In the genomic region with DNA sequence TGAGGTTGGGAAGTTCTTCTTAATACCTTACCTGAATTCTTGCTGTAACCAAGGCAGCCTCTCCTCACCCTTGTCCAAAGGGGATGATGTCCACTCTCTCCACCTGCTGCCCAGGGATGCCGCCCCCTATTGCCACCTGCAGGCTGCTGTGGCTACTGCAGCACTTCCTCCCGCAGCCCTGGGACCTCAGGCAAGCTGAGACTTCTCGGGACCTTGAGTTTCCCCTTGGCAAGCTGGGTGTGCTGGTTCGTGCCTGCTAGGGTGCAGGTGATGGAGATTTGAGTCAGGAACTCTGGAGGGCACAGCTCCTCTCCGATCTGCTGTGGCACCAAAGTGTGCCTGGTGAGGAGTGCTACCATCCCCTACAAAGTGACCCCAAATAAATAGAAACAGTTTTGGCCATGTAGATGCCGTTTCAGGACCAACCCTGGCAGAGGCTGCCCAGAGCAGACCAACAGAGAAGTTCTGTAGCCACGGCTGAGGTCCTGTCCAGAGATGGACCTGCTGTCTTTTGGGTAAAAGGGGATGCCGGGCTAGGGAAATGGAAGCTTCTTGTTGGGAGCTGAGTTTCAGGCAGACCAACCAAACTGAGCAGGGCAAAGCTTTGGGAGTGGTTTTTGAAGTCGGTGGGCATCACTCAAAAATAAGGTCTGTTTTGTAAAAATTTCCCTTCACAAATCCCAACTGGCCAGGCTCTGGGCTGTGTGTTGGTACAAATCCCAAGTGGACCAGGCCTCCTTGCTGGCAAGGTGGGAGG, we compare ENCODE assay signal across 8 cellular contexts. TPM values are rescaled to one million over a fixed set of nuclear protein-coding genes. Genes with fewer than 3 reads are reported as not detected.
DNase-seq lines count a peak whose midpoint lies in the region; ATAC-seq and TF ChIP-seq lines count a peak whose summit lies in the region.

No MANE protein-coding gene starts in this region.

- no peaks in the 10 kb centered on the region for H3K27me3 ChIP-seq in Panc1 (ENCODE audit: control insufficient read depth, insufficient read depth, low read length)
- H3K27me3 ChIP-seq in hepatocyte = no peaks in the 10 kb centered on the region

- DNase-seq in AG09309 (ENCODE audit: low read depth) (no peak), Panc1 (ENCODE audit: low read depth, low spot score) (peak; percentile 25), hepatocyte (ENCODE audit: low spot score) (peak; percentile 75)
- peak; percentile 72 for DNase-seq in activated naive CD8-positive, alpha-beta T cell treated with anti-CD3 and anti-CD28 coated beads, Interleukin-2, amount 50 U/mL, for 24 hours
- DNase-seq in stimulated activated CD4-positive, alpha-beta T cell treated with anti-CD3 and anti-CD28 coated beads, Interleukin-2, amount 100 ng/mL, for 24 hours = peak; percentile 55 to 68

- H3K27ac Mint-ChIP-seq in activated naive CD8-positive, alpha-beta T cell treated with anti-CD3 and anti-CD28 coated beads, Interleukin-2, amount 50 U/mL, for 24 hours = peak overlapping the region; percentile 84

- H3K4me3 Mint-ChIP-seq in activated naive CD8-positive, alpha-beta T cell treated with anti-CD3 and anti-CD28 coated beads, Interleukin-2, amount 50 U/mL, for 24 hours = peak overlapping the region; percentile 55

- H3K4me3 ChIP-seq in AG09309 (ENCODE audit: control insufficient read depth, low read depth, low read length) (no peak overlapping the region), Panc1 (ENCODE audit: low read depth in 2 of 2, low read length in 2 of 2) (no peak overlapping the region), hepatocyte (no peak overlapping the region)

- H3K4me1 ChIP-seq in Panc1 (ENCODE audit: control insufficient read depth, insufficient read depth, low read length) (no peaks in the 10 kb centered on the region), hepatocyte (ENCODE audit: insufficient read depth) (peaks cover 8% of the 10 kb centered on the region)

- POLR2A ChIA-PET in Panc1 (lab: Charles Lee) = no interaction called here

- H3K9me3 Mint-ChIP-seq in activated naive CD8-positive, alpha-beta T cell treated with anti-CD3 and anti-CD28 coated beads, Interleukin-2, amount 50 U/mL, for 24 hours = no peaks in the 10 kb centered on the region

- H3K4me2 ChIP-seq in hepatocyte = no peak overlapping the region

- BruUV-seq in Panc1 (replicated peaks; lab: Mats Ljungman, UMichigan) = no TSS peak

- H3K4me1 Mint-ChIP-seq in activated naive CD8-positive, alpha-beta T cell treated with anti-CD3 and anti-CD28 coated beads, Interleukin-2, amount 50 U/mL, for 24 hours = peaks cover 48% of the 10 kb centered on the region

- no peak overlapping the region for H3K27ac ChIP-seq in Panc1 (ENCODE audit: low read length)
- H3K27ac ChIP-seq in hepatocyte = no peak overlapping the region

- H3K36me3 Mint-ChIP-seq in activated naive CD8-positive, alpha-beta T cell treated with anti-CD3 and anti-CD28 coated beads, Interleukin-2, amount 50 U/mL, for 24 hours (ENCODE audit: low read depth) = peaks cover 21% of the 10 kb centered on the region

- intact Hi-C loops in Panc1 (cut with micrococcal nuclease; ENCODE audit: unreplicated experiment) = no loop called here

- no peaks in the 10 kb centered on the region for H4K20me1 ChIP-seq in hepatocyte (ENCODE audit: insufficient read depth, poor library complexity, severe bottlenecking)

- in situ Hi-C loops in Panc1 (cut with HindIII; ENCODE audit: low pct_unique_long_range_greater_than_20kb, low sequenced_read_pairs) = no loop called here

- TF ChIP-seq CTCF in AG09309 (IDR thresholded peaks at IDR 0.05; ENCODE audit: control insufficient read depth, insufficient read depth, low read depth, low read length, missing control alignments) (peak; percentile 91), Panc1 (IDR thresholded peaks at IDR 0.05) (peak; percentile 91), hepatocyte (IDR thresholded peaks at IDR 0.05; ENCODE audit: poor library complexity) (peak; percentile 67)

- H3K79me2 ChIP-seq in hepatocyte = no peaks in the 10 kb centered on the region

- 47% methylated on average over 9 of the region's 9 CpGs for whole genome bisulfite sequencing in hepatocyte (ENCODE audit: low lambda C conversion rate, missing lambda C conversion rate)

- no peaks in the 10 kb centered on the region for H3K36me3 ChIP-seq in Panc1 (ENCODE audit: control insufficient read depth, insufficient read depth, low read length)
- H3K36me3 ChIP-seq in hepatocyte (replicated peaks; ENCODE audit: insufficient read depth, low read depth) = no peaks in the 10 kb centered on the region

- H3K27me3 Mint-ChIP-seq in activated naive CD8-positive, alpha-beta T cell treated with anti-CD3 and anti-CD28 coated beads, Interleukin-2, amount 50 U/mL, for 24 hours = peaks cover 6% of the 10 kb centered on the region

- peak; percentile 40 for ATAC-seq in GM18867 (IDR thresholded peaks at IDR 0.05; ENCODE audit: unreplicated experiment)
- ATAC-seq in Panc1 = peak; percentile 83
- ATAC-seq in activated naive CD8-positive, alpha-beta T cell treated with anti-CD3 and anti-CD28 coated beads, Interleukin-2, amount 50 U/mL, for 24 hours = peak; percentile 18
- ATAC-seq in GM21528 (IDR thresholded peaks at IDR 0.05; ENCODE audit: low FRiP score, unreplicated experiment) = no peak
- no peak for ATAC-seq in HG03139 (IDR thresholded peaks at IDR 0.05; ENCODE audit: unreplicated experiment)

- H3K9me3 ChIP-seq in Panc1 (ENCODE audit: control insufficient read depth, insufficient read depth, low read depth, low read length) (no peaks in the 10 kb centered on the region), hepatocyte (ENCODE audit: low read depth) (no peaks in the 10 kb centered on the region)

- H2AFZ ChIP-seq in hepatocyte = no peak overlapping the region

- H3K9me2 ChIP-seq in hepatocyte (replicated peaks; ENCODE audit: insufficient read depth) = no peaks in the 10 kb centered on the region

- CTCF ChIA-PET in Panc1 (lab: Charles Lee) = interaction anchor here (0.5 kb wide), 2 partner anchors 11 to 322 kb away, joined by 3 to 5 read pairs; no protein-coding TSS in a partner anchor

RNA-seq across cellular contexts. Expression of a gene that starts 31.7 kb away (rescaled TPM):
- 0.10 TPM for total RNA-seq in Panc1 (2021; ENCODE audit: unreplicated experiment)
- polyA plus RNA-seq in Panc1 (2012; ENCODE audit: insufficient read length) = 0.06 TPM
- 0.13 and 0.28 TPM in 2 replicates for total RNA-seq in hepatocyte
- polyA plus RNA-seq in hepatocyte = 0.16 and 0.67 TPM in 2 replicates

Comparison
In these comparisons a context has a peak if more than half of its experiments do, and no peak if none do; other contexts are left out.
1. ATAC-seq: peak in GM18867 (single experiment), Panc1 (single experiment) and activated naive CD8-positive, alpha-beta T cell treated with anti-CD3 and anti-CD28 coated beads, Interleukin-2, amount 50 U/mL, for 24 hours (single experiment); none in GM21528 (single experiment) and HG03139 (single experiment).
2. Peak in every context shown above with its lines, with median percentiles within 50 percentile points of each other: CTCF ChIP-seq.